1 cellular context compared by ENCODE assay signal in the genomic region with DNA sequence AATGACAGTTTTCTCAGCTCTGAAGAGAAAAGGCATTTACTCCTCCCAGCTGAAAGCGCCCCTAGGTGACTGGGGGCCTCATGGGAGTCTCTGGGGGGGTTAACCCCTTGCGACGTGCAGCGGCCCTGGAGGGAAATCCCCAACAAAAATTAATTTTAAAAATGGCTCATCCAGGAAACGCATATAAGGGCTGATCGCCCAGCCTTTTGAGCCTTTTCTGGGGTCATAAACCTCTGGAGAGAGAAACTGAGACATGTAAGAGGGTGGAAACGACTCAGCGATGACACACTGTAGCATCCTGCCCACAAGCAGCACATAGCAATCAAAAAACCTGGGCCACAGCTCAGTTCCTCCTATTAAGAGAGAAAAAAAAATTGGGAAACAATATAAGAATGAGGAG.
A peak's percentile ranks its signal among the peaks of the same experiment; 100 is the strongest.
TF ChIP-seq lines count a peak whose summit lies in the region.

No MANE protein-coding gene starts in this region.

TF ChIP-seq in GM12878, 131 proteins besides CTCF, POLR2A, EP300 and RAD21 (continued from another document and continues in another):
- TF ChIP-seq RUNX3 (IDR thresholded peaks at IDR 0.05; ENCODE audit: low read length) (peak; percentile 61), RELA (IDR thresholded peaks at IDR 0.05; ENCODE audit: borderline replicate concordance, partially characterized antibody) (peak; percentile 35), MEF2B (IDR thresholded peaks at IDR 0.05; ENCODE audit: partially characterized antibody, poor library complexity, severe bottlenecking) (peak; percentile 98), IKZF1 (conservative IDR thresholded peaks at IDR 0.05) (peak; percentile 49; the same call in 1 of the 2 replicates), ZNF622 (IDR thresholded peaks at IDR 0.05) (no peak), E2F4 (IDR thresholded peaks at IDR 0.05; ENCODE audit: low read depth, low read length) (no peak), MTA2 (IDR thresholded peaks at IDR 0.05; ENCODE audit: low read depth) (peak; percentile 48), PML (IDR thresholded peaks at IDR 0.05; ENCODE audit: low read length) (peak; percentile 48; the same call in 1 of the 2 replicates), POLR2AphosphoS5 (IDR thresholded peaks at IDR 0.05; ENCODE audit: low read length) (no peak), MXI1 (IDR thresholded peaks at IDR 0.05; ENCODE audit: low read depth, low read length) (no peak), SPI1 (IDR thresholded peaks at IDR 0.05; ENCODE audit: borderline replicate concordance, insufficient read depth, low read depth, low read length) (peak; percentile 57; the same call in 1 of the 2 replicates), SMAD5 (IDR thresholded peaks at IDR 0.05; ENCODE audit: low read depth) (no peak), EED (IDR thresholded peaks at IDR 0.05; ENCODE audit: low read depth) (peak; percentile 52; the same call in 1 of the 2 replicates), POU2F2 (IDR thresholded peaks at IDR 0.05; ENCODE audit: borderline replicate concordance, low read depth, low read length) (0 out of 3 replicates have a peak, but pooled peaks have one; percentile 9), CBX5 (IDR thresholded peaks at IDR 0.05; ENCODE audit: low read depth) (no peak), EZH2 (IDR thresholded peaks at IDR 0.05; ENCODE audit: borderline replicate concordance, control insufficient read depth, low read depth, low read length) (no peak), ZNF384 (IDR thresholded peaks at IDR 0.05; ENCODE audit: borderline replicate concordance, low read depth, low read length) (no peak), TAF1 (IDR thresholded peaks at IDR 0.05; ENCODE audit: borderline replicate concordance, low read depth, low read length) (peak; percentile 53; the same call in 1 of the 2 replicates), BHLHE40 (IDR thresholded peaks at IDR 0.05; ENCODE audit: borderline replicate concordance in 1 of 2, low read depth in 2 of 2, low read length in 1 of 2) (peak in 1 of 2 experiments; percentile 43; a peak in 1 of 4 replicates), JUNB (IDR thresholded peaks at IDR 0.05) (peak; percentile 35), IKZF2 (IDR thresholded peaks at IDR 0.05) (peak in 1 of 2 experiments; percentile 42; a peak in 1 of 4 replicates), NFYA (IDR thresholded peaks at IDR 0.05; ENCODE audit: borderline replicate concordance, low read depth, low read length) (no peak), ATF7 (IDR thresholded peaks at IDR 0.05; ENCODE audit: low read depth) (0 out of 2 replicates have a peak, but pooled peaks have one; percentile 66), YBX1 (IDR thresholded peaks at IDR 0.05) (no peak), MEF2A (IDR thresholded peaks at IDR 0.05; ENCODE audit: insufficient read depth, low read depth, low read length) (no peak), CREM (IDR thresholded peaks at IDR 0.05; ENCODE audit: low read depth) (peak; percentile 37; the same call in 1 of the 2 replicates), MLLT1 (IDR thresholded peaks at IDR 0.05) (0 out of 2 replicates have a peak, but pooled peaks have one; percentile 6), SMARCA5 (IDR thresholded peaks at IDR 0.05) (no peak), BCL11A (IDR thresholded peaks at IDR 0.05; ENCODE audit: low read depth, low read length) (no peak), SREBF2 (IDR thresholded peaks at IDR 0.05; ENCODE audit: low read length) (no peak), PRDM15 (CRISPR knock-in tag; IDR thresholded peaks at IDR 0.05) (no peak), SKIL (IDR thresholded peaks at IDR 0.05; ENCODE audit: low read depth, poor library complexity, severe bottlenecking) (peak; percentile 38), STAT3 (IDR thresholded peaks at IDR 0.05; ENCODE audit: low read depth, low read length) (no peak)
- TF ChIP-seq, protein P1, sequence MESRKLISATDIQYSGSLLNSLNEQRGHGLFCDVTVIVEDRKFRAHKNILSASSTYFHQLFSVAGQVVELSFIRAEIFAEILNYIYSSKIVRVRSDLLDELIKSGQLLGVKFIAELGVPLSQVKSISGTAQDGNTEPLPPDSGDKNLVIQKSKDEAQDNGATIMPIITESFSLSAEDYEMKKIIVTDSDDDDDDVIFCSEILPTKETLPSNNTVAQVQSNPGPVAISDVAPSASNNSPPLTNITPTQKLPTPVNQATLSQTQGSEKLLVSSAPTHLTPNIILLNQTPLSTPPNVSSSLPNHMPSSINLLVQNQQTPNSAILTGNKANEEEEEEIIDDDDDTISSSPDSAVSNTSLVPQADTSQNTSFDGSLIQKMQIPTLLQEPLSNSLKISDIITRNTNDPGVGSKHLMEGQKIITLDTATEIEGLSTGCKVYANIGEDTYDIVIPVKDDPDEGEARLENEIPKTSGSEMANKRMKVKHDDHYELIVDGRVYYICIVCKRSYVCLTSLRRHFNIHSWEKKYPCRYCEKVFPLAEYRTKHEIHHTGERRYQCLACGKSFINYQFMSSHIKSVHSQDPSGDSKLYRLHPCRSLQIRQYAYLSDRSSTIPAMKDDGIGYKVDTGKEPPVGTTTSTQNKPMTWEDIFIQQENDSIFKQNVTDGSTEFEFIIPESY (IDR thresholded peaks at IDR 0.05) = no peak
- TF ChIP-seq, protein P2, sequence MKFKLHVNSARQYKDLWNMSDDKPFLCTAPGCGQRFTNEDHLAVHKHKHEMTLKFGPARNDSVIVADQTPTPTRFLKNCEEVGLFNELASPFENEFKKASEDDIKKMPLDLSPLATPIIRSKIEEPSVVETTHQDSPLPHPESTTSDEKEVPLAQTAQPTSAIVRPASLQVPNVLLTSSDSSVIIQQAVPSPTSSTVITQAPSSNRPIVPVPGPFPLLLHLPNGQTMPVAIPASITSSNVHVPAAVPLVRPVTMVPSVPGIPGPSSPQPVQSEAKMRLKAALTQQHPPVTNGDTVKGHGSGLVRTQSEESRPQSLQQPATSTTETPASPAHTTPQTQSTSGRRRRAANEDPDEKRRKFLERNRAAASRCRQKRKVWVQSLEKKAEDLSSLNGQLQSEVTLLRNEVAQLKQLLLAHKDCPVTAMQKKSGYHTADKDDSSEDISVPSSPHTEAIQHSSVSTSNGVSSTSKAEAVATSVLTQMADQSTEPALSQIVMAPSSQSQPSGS (IDR thresholded peaks at IDR 0.05; ENCODE audit: low read length) = peak; percentile 36; the same call in 1 of the 2 replicates
- TF ChIP-seq, protein P3, sequence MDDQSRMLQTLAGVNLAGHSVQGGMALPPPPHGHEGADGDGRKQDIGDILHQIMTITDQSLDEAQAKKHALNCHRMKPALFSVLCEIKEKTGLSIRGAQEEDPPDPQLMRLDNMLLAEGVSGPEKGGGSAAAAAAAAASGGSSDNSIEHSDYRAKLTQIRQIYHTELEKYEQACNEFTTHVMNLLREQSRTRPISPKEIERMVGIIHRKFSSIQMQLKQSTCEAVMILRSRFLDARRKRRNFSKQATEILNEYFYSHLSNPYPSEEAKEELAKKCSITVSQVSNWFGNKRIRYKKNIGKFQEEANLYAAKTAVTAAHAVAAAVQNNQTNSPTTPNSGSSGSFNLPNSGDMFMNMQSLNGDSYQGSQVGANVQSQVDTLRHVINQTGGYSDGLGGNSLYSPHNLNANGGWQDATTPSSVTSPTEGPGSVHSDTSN (IDR thresholded peaks at IDR 0.05; ENCODE audit: insufficient replicate concordance, low read depth, low read length) = no peak
- TF ChIP-seq, protein P4, sequence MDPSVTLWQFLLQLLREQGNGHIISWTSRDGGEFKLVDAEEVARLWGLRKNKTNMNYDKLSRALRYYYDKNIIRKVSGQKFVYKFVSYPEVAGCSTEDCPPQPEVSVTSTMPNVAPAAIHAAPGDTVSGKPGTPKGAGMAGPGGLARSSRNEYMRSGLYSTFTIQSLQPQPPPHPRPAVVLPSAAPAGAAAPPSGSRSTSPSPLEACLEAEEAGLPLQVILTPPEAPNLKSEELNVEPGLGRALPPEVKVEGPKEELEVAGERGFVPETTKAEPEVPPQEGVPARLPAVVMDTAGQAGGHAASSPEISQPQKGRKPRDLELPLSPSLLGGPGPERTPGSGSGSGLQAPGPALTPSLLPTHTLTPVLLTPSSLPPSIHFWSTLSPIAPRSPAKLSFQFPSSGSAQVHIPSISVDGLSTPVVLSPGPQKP (IDR thresholded peaks at IDR 0.05; ENCODE audit: low read depth, low read length) = peak; percentile 84
- TF ChIP-seq, protein P5, sequence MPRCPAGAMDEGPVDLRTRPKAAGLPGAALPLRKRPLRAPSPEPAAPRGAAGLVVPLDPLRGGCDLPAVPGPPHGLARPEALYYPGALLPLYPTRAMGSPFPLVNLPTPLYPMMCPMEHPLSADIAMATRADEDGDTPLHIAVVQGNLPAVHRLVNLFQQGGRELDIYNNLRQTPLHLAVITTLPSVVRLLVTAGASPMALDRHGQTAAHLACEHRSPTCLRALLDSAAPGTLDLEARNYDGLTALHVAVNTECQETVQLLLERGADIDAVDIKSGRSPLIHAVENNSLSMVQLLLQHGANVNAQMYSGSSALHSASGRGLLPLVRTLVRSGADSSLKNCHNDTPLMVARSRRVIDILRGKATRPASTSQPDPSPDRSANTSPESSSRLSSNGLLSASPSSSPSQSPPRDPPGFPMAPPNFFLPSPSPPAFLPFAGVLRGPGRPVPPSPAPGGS (IDR thresholded peaks at IDR 0.05; ENCODE audit: borderline replicate concordance, insufficient read depth, low read depth, low read length, poor library complexity, severe bottlenecking) = peak; percentile 75
- TF ChIP-seq, protein P6, sequence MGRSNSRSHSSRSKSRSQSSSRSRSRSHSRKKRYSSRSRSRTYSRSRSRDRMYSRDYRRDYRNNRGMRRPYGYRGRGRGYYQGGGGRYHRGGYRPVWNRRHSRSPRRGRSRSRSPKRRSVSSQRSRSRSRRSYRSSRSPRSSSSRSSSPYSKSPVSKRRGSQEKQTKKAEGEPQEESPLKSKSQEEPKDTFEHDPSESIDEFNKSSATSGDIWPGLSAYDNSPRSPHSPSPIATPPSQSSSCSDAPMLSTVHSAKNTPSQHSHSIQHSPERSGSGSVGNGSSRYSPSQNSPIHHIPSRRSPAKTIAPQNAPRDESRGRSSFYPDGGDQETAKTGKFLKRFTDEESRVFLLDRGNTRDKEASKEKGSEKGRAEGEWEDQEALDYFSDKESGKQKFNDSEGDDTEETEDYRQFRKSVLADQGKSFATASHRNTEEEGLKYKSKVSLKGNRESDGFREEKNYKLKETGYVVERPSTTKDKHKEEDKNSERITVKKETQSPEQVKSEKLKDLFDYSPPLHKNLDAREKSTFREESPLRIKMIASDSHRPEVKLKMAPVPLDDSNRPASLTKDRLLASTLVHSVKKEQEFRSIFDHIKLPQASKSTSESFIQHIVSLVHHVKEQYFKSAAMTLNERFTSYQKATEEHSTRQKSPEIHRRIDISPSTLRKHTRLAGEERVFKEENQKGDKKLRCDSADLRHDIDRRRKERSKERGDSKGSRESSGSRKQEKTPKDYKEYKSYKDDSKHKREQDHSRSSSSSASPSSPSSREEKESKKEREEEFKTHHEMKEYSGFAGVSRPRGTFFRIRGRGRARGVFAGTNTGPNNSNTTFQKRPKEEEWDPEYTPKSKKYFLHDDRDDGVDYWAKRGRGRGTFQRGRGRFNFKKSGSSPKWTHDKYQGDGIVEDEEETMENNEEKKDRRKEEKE (IDR thresholded peaks at IDR 0.05) = no peak
